In genomic region chr11:113991170-113991569, GRCh38 we compare ENCODE assay signal across 12 cellular contexts. TPM values are rescaled to one million over a fixed set of nuclear protein-coding genes. Genes with fewer than 3 reads are reported as not detected.
A peak's percentile ranks its signal among the peaks of the same experiment; 100 is the strongest.
DNase-seq lines count a peak whose midpoint lies in the region; ATAC-seq, FAIRE-seq and TF ChIP-seq lines count a peak whose summit lies in the region.
"Had no signal": no experiment of that assay in that cellular context is flagged by ENCODE, and none has a peak within 500 bp of the region (broad histone marks: within the 10 kb centered on the region; RNA-seq: fewer than 3 reads in every experiment).

No MANE protein-coding gene starts in this region.

- no peaks in the 10 kb centered on the region for H3K36me3 Mint-ChIP-seq in effector memory CD8-positive, alpha-beta T cell (ENCODE audit: insufficient read depth)
- H3K36me3 Mint-ChIP-seq: T-cell had no signal

- no peak overlapping the region for H3K27ac Mint-ChIP-seq in effector memory CD8-positive, alpha-beta T cell
- H3K27ac Mint-ChIP-seq: IgD-negative memory B cell, T-cell had no signal

- no peak overlapping the region for H3K4me3 Mint-ChIP-seq in effector memory CD8-positive, alpha-beta T cell
- H3K4me3 Mint-ChIP-seq: IgD-negative memory B cell, T-cell had no signal

- H3K4me3 ChIP-seq in Jurkat, Clone E6-1 (ENCODE audit: low read length): no peak overlapping the region
- no peak overlapping the region for H3K4me3 ChIP-seq in astrocyte of the spinal cord (ENCODE audit: low read depth, low read length)

- H3K4me1 Mint-ChIP-seq in effector memory CD8-positive, alpha-beta T cell (ENCODE audit: low read depth in 2 of 2): peaks cover 0 to 4% of the 10 kb centered on the region in 2 donors

- FAIRE-seq in D721Med (lab: Jason Lieb, UNC): no peak

- peak; percentile 33 for DNase-seq in Caki2 (ENCODE audit: low read depth)
- peak; percentile 6 for DNase-seq in Jurkat, Clone E6-1 (ENCODE audit: low read depth, low spot score)
- DNase-seq in astrocyte of the spinal cord (ENCODE audit: low read depth, low spot score): peak; percentile 39
- peak; percentile 93 for DNase-seq in left kidney (ENCODE audit: low read depth, low spot score)
- no peak for DNase-seq in NCI-H1105 treated with DMSO at 0.1 percent for 48 hours (lab: John Stamatoyannopoulos, UW)
- DNase-seq in D721Med (ENCODE audit: insufficient read length, low spot score): no peak
- no peak for DNase-seq in effector memory CD8-positive, alpha-beta T cell
- DNase-seq: GF-D8 had no signal

- in situ Hi-C loops in Caki2 (cut with HindIII; ENCODE audit: low pct_unique_long_range_greater_than_20kb, low sequenced_read_pairs): no loop called here
- in situ Hi-C loops in astrocyte of the spinal cord (cut with HindIII; ENCODE audit: low sequenced_read_pairs): no loop called here

- TF ChIP-seq CTCF in astrocyte of the spinal cord (IDR thresholded peaks at IDR 0.05; ENCODE audit: low read depth, low read length) (no peak), D721Med (IDR thresholded peaks at IDR 0.05; ENCODE audit: insufficient read depth, missing control alignments) (no peak)

- peaks cover 58 to 89% of the 10 kb centered on the region in 2 donors for H3K27me3 Mint-ChIP-seq in effector memory CD8-positive, alpha-beta T cell

- ATAC-seq in GM19351 (IDR thresholded peaks at IDR 0.05; ENCODE audit: unreplicated experiment): no peak
- ATAC-seq in effector memory CD8-positive, alpha-beta T cell (replicated peaks): no peak
- ATAC-seq: left colon, T-cell had no signal

- no peaks in the 10 kb centered on the region for H3K9me3 Mint-ChIP-seq in effector memory CD8-positive, alpha-beta T cell
- H3K9me3 Mint-ChIP-seq: T-cell had no signal

RNA-seq across cellular contexts. Expression of gene HTR3A, which starts 16.3 kb away (rescaled TPM):
- not detected in 2 replicates for total RNA-seq in Caki2 (2014; rRNA removed; shearing (Covaris generic); ENCODE audit: low replicate concordance)
- not detected for polyA plus RNA-seq in Jurkat, Clone E6-1 (2012; ENCODE audit: insufficient read depth, insufficient read length)

Comparison
In these comparisons a context has a peak if more than half of its experiments do, and no peak if none do; other contexts are left out.
1. DNase-seq: peak in Caki2 (single experiment), Jurkat, Clone E6-1 (single experiment), astrocyte of the spinal cord (single experiment) and left kidney (single experiment); none in NCI-H1105 treated with DMSO at 0.1 percent for 48 hours (single experiment), D721Med (single experiment) and effector memory CD8-positive, alpha-beta T cell (0 of 3).